In genomic region chr12:92810370-92810769, GRCh38 we compare ENCODE assay signal across 22 cellular contexts.
DNase-seq lines count a peak whose midpoint lies in the region; ATAC-seq and TF ChIP-seq lines count a peak whose summit lies in the region.
"Had no signal": no experiment of that assay in that cellular context is flagged by ENCODE, and none has a peak within 500 bp of the region (broad histone marks: within the 10 kb centered on the region; RNA-seq: fewer than 3 reads in every experiment).

No MANE protein-coding gene starts in this region.

- H3K36me3 Mint-ChIP-seq in type B pancreatic cell = peaks cover 30% of the 10 kb centered on the region

- no peak overlapping the region for H3K4me3 Mint-ChIP-seq in type B pancreatic cell
- H3K4me3 Mint-ChIP-seq: activated B cell treated with CpG ODN at 0.5 μM for 24 hours had no signal

- no peaks in the 10 kb centered on the region for H3K4me1 Mint-ChIP-seq in type B pancreatic cell (ENCODE audit: unreplicated experiment)

- no peak overlapping the region for H3K4me3 ChIP-seq in GM06990 (replicated peaks; ENCODE audit: low read depth, low read length)
- H3K4me3 ChIP-seq: A549, HAP-1 had no signal

- DNase-seq in GM06990 (ENCODE audit: extremely low read depth, insufficient read length) (peak; percentile 34), T-helper 1 cell (no peak), NCI-H1694 treated with DMSO at 0.1 percent for 48 hours (lab: John Stamatoyannopoulos, UW) (no peak), type B pancreatic cell (ENCODE audit: extremely low spot score, unreplicated experiment) (no peak), NCI-H187 treated with DMSO at 0.1 percent for 48 hours (lab: John Stamatoyannopoulos, UW) (no peak)
- DNase-seq: activated B cell treated with CpG ODN at 0.5 μM for 24 hours; activated gamma-delta T cell treated with Interleukin-2 at 50 U/mL for 16 hours; cortex of kidney; head of caudate nucleus; KG1; kidney glomerular epithelial cell; NCI-H1436 treated with DMSO at 0.1 percent for 48 hours; NCI-H526; occipital lobe; stimulated activated naive CD4-positive, alpha-beta T cell treated with Interleukin-2 at 50 U/mL for 16 hours; SW 1271 had no signal

- H3K9me3 Mint-ChIP-seq in type B pancreatic cell = no peaks in the 10 kb centered on the region

- ATAC-seq in GM19351 (IDR thresholded peaks at IDR 0.05; ENCODE audit: unreplicated experiment) (peak; percentile 94), HG02623 (IDR thresholded peaks at IDR 0.05; ENCODE audit: unreplicated experiment) (peak; percentile 73), HG03442 (IDR thresholded peaks at IDR 0.05; ENCODE audit: unreplicated experiment) (peak; percentile 53)
- ATAC-seq: A549, Panc1 had no signal

- H3K27me3 Mint-ChIP-seq in type B pancreatic cell = no peaks in the 10 kb centered on the region
- H3K27me3 Mint-ChIP-seq: activated B cell treated with CpG ODN at 0.5 μM for 24 hours had no signal

- H3K36me3 ChIP-seq in GM06990 (ENCODE audit: control insufficient read depth, insufficient read depth, low read length) = no peaks in the 10 kb centered on the region; the same call in 1 of the 2 replicates

- TF ChIP-seq CTCF in GM06990 (IDR thresholded peaks at IDR 0.05; ENCODE audit: insufficient read depth, low read length, poor library complexity, severe bottlenecking) = no peak
- no peak for TF ChIP-seq CTCF in type B pancreatic cell (conservative IDR thresholded peaks at IDR 0.05)

- no peaks in the 10 kb centered on the region for H3K27me3 ChIP-seq in GM06990 (replicated peaks; ENCODE audit: control insufficient read depth, insufficient read depth, low read length)

- no peak overlapping the region for H3K27ac Mint-ChIP-seq in type B pancreatic cell
- H3K27ac Mint-ChIP-seq: activated B cell treated with CpG ODN at 0.5 μM for 24 hours had no signal
